8 cellular contexts compared by ENCODE assay signal in the genomic region with DNA sequence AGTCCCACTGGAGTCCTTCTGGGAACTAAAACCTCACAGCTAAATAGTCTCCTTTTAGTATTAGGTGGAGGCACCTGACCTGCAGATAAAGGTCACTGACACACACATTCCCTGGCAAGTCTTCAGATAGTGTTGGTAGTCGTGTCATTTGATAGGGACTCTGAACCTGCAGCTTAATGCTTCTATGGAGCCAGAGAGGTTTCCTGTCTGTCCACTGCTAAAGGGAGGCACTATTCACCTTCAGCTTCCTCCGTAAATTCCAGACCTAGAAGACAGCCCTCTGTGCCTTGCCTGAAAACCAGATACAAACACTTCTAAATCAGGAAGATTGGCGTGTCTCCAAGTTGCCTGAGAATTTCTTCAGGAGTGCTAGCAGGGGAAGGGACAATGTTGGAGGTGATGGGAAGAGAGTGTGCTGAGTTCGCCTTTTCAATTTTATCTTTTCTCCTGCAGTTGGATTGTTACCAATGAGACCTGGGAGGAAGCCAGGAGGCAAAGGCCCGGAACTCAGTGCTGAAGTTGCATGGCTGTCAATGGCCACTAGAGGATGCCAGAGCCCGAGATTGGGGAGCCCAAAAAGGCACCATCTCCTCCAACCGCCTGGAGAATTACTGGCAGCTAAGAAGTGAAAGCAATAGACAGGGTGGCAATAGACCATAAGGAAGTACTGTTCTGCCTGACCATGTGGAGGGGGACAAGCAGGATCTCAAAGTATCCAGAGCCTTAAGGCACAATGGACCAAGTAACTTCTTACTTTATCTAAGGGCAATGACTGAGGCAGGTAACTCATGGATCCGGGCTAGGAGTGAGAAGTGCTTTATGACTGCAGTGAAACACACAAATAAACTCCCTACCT.
A peak's percentile ranks its signal among the peaks of the same experiment; 100 is the strongest.
DNase-seq lines count a peak whose midpoint lies in the region; ATAC-seq, FAIRE-seq and TF ChIP-seq lines count a peak whose summit lies in the region.

No MANE protein-coding gene starts in this region.

- H4K20me1 ChIP-seq in Karpas-422 (ENCODE audit: insufficient read depth, low read depth, low read length): no peaks in the 10 kb centered on the region

- H3K4me3 ChIP-seq in Karpas-422 (ENCODE audit: low read length) (peak overlapping the region; percentile 45; the same call in 1 of the 2 replicates), tibial artery (no peak overlapping the region)

- H3K9me3 ChIP-seq in Karpas-422 (ENCODE audit: low read length): no peaks in the 10 kb centered on the region
- no peaks in the 10 kb centered on the region for H3K9me3 ChIP-seq in tibial artery

- no peak for FAIRE-seq in RCC 7860 (lab: Jason Lieb, UNC)

- ATAC-seq in GM21737 (IDR thresholded peaks at IDR 0.05; ENCODE audit: unreplicated experiment): peak; percentile 98
- peak; percentile 77 for ATAC-seq in omental fat pad (ENCODE audit: low FRiP score)

- peak overlapping the region; percentile 32; the same call in 1 of the 2 replicates for H3K9ac ChIP-seq in Karpas-422 (ENCODE audit: low read length)

- intact Hi-C loops in tibial artery (cut with DNase I; ENCODE audit: low total_unique reads): no loop called here

- H3K27me3 ChIP-seq in Karpas-422 (ENCODE audit: low read length) (no peaks in the 10 kb centered on the region), tibial artery (no peaks in the 10 kb centered on the region)

- TF ChIP-seq CTCF in omental fat pad (IDR thresholded peaks at IDR 0.05) (peak in 2 of 3 donors; percentile 35 to 64), tibial artery (IDR thresholded peaks at IDR 0.05) (peak; percentile 78 to 83)

- H3K4me2 ChIP-seq in Karpas-422 (ENCODE audit: low read depth, low read length, poor library complexity, severe bottlenecking): peak overlapping the region; percentile 63

- H2AFZ ChIP-seq in Karpas-422 (ENCODE audit: low read length): peak overlapping the region; percentile 98

- H3K4me1 ChIP-seq in Karpas-422 (ENCODE audit: low read length): peaks cover 8% of the 10 kb centered on the region
- peaks cover 0 to 9% (median 5%) of the 10 kb centered on the region in 4 donors for H3K4me1 ChIP-seq in tibial artery

- no peaks in the 10 kb centered on the region for H3K9me2 ChIP-seq in Karpas-422 (replicated peaks; ENCODE audit: insufficient read depth, low read length)

- DNase-seq in EH (ENCODE audit: low read depth) (peak; percentile 78), Karpas-422 (peak; percentile 89), RCC 7860 (ENCODE audit: low spot score) (peak; percentile 52), activated T-helper 1 cell treated with Interleukin-2 at 50 U/mL for 16 hours (ENCODE audit: low read depth) (peak; percentile 22), fibroblast of the conjunctiva (ENCODE audit: low read depth) (peak; percentile 51), omental fat pad (ENCODE audit: low spot score) (peak; percentile 28), tibial artery (peak; percentile 43 to 72)

- H3K36me3 ChIP-seq in Karpas-422 (ENCODE audit: insufficient read depth, low read length): no peaks in the 10 kb centered on the region
- H3K36me3 ChIP-seq in tibial artery: no peaks in the 10 kb centered on the region

- H3K79me2 ChIP-seq in Karpas-422 (ENCODE audit: low read length): no peaks in the 10 kb centered on the region

- no peak overlapping the region for H3K27ac ChIP-seq in Karpas-422 (ENCODE audit: low read length)
- no peak overlapping the region for H3K27ac ChIP-seq in tibial artery

Comparison
In these comparisons a context has a peak if more than half of its experiments do, and no peak if none do; other contexts are left out.
1. DNase-seq: peak in every context shown above with its lines; median percentile 89 in Karpas-422; 78 in EH; 58 in tibial artery; 52 in RCC 7860; 51 in fibroblast of the conjunctiva; 28 in omental fat pad; 22 in activated T-helper 1 cell treated with Interleukin-2 at 50 U/mL for 16 hours.